Comparison of ENCODE assay signal across 13 cellular contexts in the genomic region with DNA sequence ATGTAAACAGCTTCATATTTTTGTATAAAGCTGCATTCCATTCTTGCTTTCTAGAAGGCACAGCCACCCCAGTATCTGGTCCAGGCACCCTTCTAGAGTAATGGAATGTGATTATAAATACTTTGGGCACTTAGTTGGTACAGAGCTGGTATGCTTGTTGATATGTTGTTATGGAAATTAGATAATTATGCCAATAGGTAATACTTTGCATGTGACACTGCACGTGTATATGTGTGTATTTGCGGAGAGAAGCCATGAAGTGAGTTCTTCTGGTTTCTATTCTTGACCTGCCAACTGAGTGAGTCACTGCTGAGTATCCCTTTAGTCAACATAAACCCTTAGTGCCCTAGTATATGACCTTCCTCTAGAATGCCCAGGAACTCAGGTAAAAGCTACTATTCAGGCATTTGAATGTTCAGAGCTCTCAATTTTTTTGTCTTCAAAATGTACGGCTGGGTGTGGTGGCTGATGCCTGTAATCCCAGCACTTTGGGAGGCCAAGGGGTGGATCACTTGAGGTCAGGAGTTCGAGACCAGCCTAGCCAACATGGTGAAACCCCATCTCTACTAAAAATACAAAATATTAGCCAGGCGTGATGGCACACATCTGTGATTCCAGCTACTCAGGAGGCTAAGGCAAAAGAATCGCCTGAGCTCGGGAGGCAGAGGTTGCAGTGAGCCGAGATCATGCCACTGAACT. TPM values are rescaled to one million over a fixed set of nuclear protein-coding genes. Genes with fewer than 3 reads are reported as not detected.
DNase-seq lines count a peak whose midpoint lies in the region; ATAC-seq and TF ChIP-seq lines count a peak whose summit lies in the region.
"Had no signal": no experiment of that assay in that cellular context is flagged by ENCODE, and none has a peak within 500 bp of the region (broad histone marks: within the 10 kb centered on the region; RNA-seq: fewer than 3 reads in every experiment).

No MANE protein-coding gene starts in this region.

- H3K4me1 ChIP-seq in adipocyte (ENCODE audit: control insufficient read depth, insufficient read depth, low read length), result peaks cover 18% of the 10 kb centered on the region
- H3K4me1 ChIP-seq in heart right ventricle, result peaks cover 7 to 30% (median 23%) of the 10 kb centered on the region in 9 donors
- peaks cover 1 to 8% of the 10 kb centered on the region in 2 donors for H3K4me1 ChIP-seq in thoracic aorta (ENCODE audit: control insufficient read depth in 1 of 2, low read depth in 2 of 2)

- no peak overlapping the region for H3K4me3 ChIP-seq in adipocyte (ENCODE audit: low read length)
- no peak overlapping the region for H3K4me3 ChIP-seq in heart right ventricle
- H3K4me3 ChIP-seq in thoracic aorta, result no peak overlapping the region
- H3K4me3 ChIP-seq: Peyer's patch had no signal

- no peaks in the 10 kb centered on the region for H3K9me3 ChIP-seq in adipocyte (ENCODE audit: control insufficient read depth, low read length)
- no peaks in the 10 kb centered on the region for H3K9me3 ChIP-seq in heart right ventricle
- H3K9me3 ChIP-seq in thoracic aorta, result no peaks in the 10 kb centered on the region
- H3K9me3 ChIP-seq: Peyer's patch had no signal

- no peaks in the 10 kb centered on the region for H3K27me3 ChIP-seq in adipocyte (replicated peaks; ENCODE audit: control insufficient read depth, insufficient read depth, low read length)
- no peaks in the 10 kb centered on the region for H3K27me3 ChIP-seq in heart right ventricle
- H3K27me3 ChIP-seq in thoracic aorta (replicated peaks; ENCODE audit: insufficient read depth), result no peaks in the 10 kb centered on the region
- H3K27me3 ChIP-seq: Peyer's patch had no signal

- H3K27ac ChIP-seq in heart right ventricle, result peak overlapping the region in 9 of 10 donors; percentile 52 to 85 (median 69)
- no peak overlapping the region for H3K27ac ChIP-seq in thoracic aorta
- H3K27ac ChIP-seq: Peyer's patch had no signal

- TF ChIP-seq CTCF in heart right ventricle (IDR thresholded peaks at IDR 0.05) (no peak), thoracic aorta (IDR thresholded peaks at IDR 0.05) (no peak)

- H3K36me3 ChIP-seq in adipocyte (ENCODE audit: control insufficient read depth, insufficient read depth, low read length, severe bottlenecking), result no peaks in the 10 kb centered on the region
- H3K36me3 ChIP-seq in heart right ventricle, result no peaks in the 10 kb centered on the region
- H3K36me3 ChIP-seq in thoracic aorta, result no peaks in the 10 kb centered on the region
- H3K36me3 ChIP-seq: Peyer's patch had no signal

- peak; percentile 88 for DNase-seq in HS-5 (ENCODE audit: low read depth)
- peak; percentile 56 for DNase-seq in adipocyte (ENCODE audit: low read depth)
- no peak for DNase-seq in heart right ventricle
- DNase-seq in thoracic aorta (ENCODE audit: low spot score), result no peak
- no peak for DNase-seq in AML-193 (lab: John Stamatoyannopoulos, UW)
- no peak for DNase-seq in effector CD4-positive, alpha-beta T cell
- no peak for DNase-seq in posterior vena cava (ENCODE audit: low spot score)
- DNase-seq: activated gamma-delta T cell, GF-D8, NCI-H1436, Peyer's patch, retina had no signal

- no peak overlapping the region for H3K9ac ChIP-seq in adipocyte (ENCODE audit: low read length)

- WGBS in heart right ventricle, 2 donors, result 76 to 82% methylated on average over 8 of the region's 8 CpGs

- intact Hi-C loops in heart right ventricle (cut with DNase I) (no loop called here), posterior vena cava (cut with DNase I) (no loop called here)

- ATAC-seq in heart right ventricle (peak in 7 of 8 donors; percentile 53 to 95 (median 82)), thoracic aorta (ENCODE audit: insufficient number of reproducible peaks, low FRiP score, low read depth) (peak; percentile 9)
- ATAC-seq: activated CD4-positive, CD25-positive, alpha-beta regulatory T cell treated with anti-CD3 and anti-CD28 coated beads, Interleukin-2, amount 50 U/mL, for 24 hours had no signal

RNA-seq across cellular contexts. Expression of a gene that starts 6.2 kb away (rescaled TPM):
- total RNA-seq in heart right ventricle (100 to 1,000 TPM in 9 of 10 donors, 10 to 100 TPM in 1; 77.6 to 168 (median 120) TPM), thoracic aorta (10 to 100 TPM; 23.1 to 23.2 TPM), posterior vena cava (10 to 100 TPM; 18.5 to 28.3 TPM)
- 10 to 100 TPM in 1 of 2 donors, 1 to 10 TPM in 1; 4.9 to 15.4 TPM for polyA plus RNA-seq in heart right ventricle

RNA-seq across cellular contexts. Expression of a gene that starts 48.5 kb away (rescaled TPM):
- 10 to 100 TPM; 38.5 to 63.2 (median 47.9) TPM for total RNA-seq in heart right ventricle
- 10 to 100 TPM; 12.9 to 40.1 TPM for polyA plus RNA-seq in heart right ventricle
- 10 to 100 TPM; 81.4 to 85.1 TPM for total RNA-seq in thoracic aorta
- 10 to 100 TPM; 59.9 to 71.8 TPM for total RNA-seq in posterior vena cava

Comparison
In these comparisons a context has a peak if more than half of its experiments do, and no peak if none do; other contexts are left out.
1. DNase-seq: peak in HS-5 (single experiment) and adipocyte (single experiment); none in heart right ventricle (0 of 2), thoracic aorta (single experiment), AML-193 (0 of 2), effector CD4-positive, alpha-beta T cell (single experiment) and posterior vena cava (single experiment).
2. H3K27ac ChIP-seq: peak in heart right ventricle (9 of 10); none in thoracic aorta (0 of 2).